Comparison of ENCODE assay signal across 8 cellular contexts in genomic region chr2:84904717-84905174, GRCh38. TPM values are rescaled to one million over a fixed set of nuclear protein-coding genes. Genes with fewer than 3 reads are reported as not detected.
DNase-seq lines count a peak whose midpoint lies in the region; ATAC-seq, FAIRE-seq and TF ChIP-seq lines count a peak whose summit lies in the region.

No MANE protein-coding gene starts in this region.

- intact Hi-C loops in activated CD4-positive, alpha-beta T cell treated with anti-CD3 and anti-CD28 coated beads, Interleukin-2, amount 10 ng/mL, durations not matched to agents 24 days and 14 days (cut with micrococcal nuclease) = loop anchor here (1.0 to 2.0 kb wide), 5 partner anchors 16 to 445 kb away; partner anchors contain the start of gene SUCLG1
- intact Hi-C loops in MCF 10A (cut with micrococcal nuclease) = no loop called here

- peak overlapping the region; percentile 91 for H3K4me3 Mint-ChIP-seq in activated CD4-positive, alpha-beta T cell treated with anti-CD3 and anti-CD28 coated beads, Interleukin-2, amount 10 ng/mL, durations not matched to agents 24 days and 14 days
- H3K4me3 Mint-ChIP-seq in MCF 10A (ENCODE audit: unreplicated experiment) = peak overlapping the region; percentile 85

- H3K27ac ChIP-seq in Peyer's patch (peak overlapping the region; percentile 95 to 99 (median 97)), small intestine (ENCODE audit: low read depth in 1 of 2, low read length in 1 of 2) (peak overlapping the region; percentile 92 to 98)

- POLR2A ChIA-PET in MCF 10A (lab: Yijun Ruan, JAX) = interaction anchor here (0.7 to 7.1 kb wide), 17 partner anchors 10 to 445 kb away, joined by 3 to 189 read pairs (median 7); partner anchors contain the start of genes KCMF1 and TRABD2A

- ATAC-seq in GM18502 (IDR thresholded peaks at IDR 0.05; ENCODE audit: poor library complexity, unreplicated experiment) = no peak

- TF ChIP-seq POLR2A in Peyer's patch (IDR thresholded peaks at IDR 0.05) = peak; percentile 23 to 26

- H3K4me1 ChIP-seq in Peyer's patch (peaks cover 0 to 5% (median 0%) of the 10 kb centered on the region in 4 donors), small intestine (ENCODE audit: control insufficient read depth in 2 of 2, insufficient read depth in 1 of 2, low read depth in 1 of 2, low read length in 1 of 2) (peaks cover 3 to 8% of the 10 kb centered on the region in 2 donors)

- H3K4me3 ChIP-seq in Peyer's patch = peak overlapping the region; percentile 77 to 95 (median 92)
- peak overlapping the region; percentile 74 to 88 for H3K4me3 ChIP-seq in small intestine (ENCODE audit: low read depth in 1 of 2, low read length in 2 of 2)

- WGBS in small intestine, 3 donors = 0 to 5% (median 1%) methylated on average over 18 to 21 of the region's 21 CpGs

- H3K27ac Mint-ChIP-seq in activated CD4-positive, alpha-beta T cell treated with anti-CD3 and anti-CD28 coated beads, Interleukin-2, amount 10 ng/mL, durations not matched to agents 24 days and 14 days = peak overlapping the region; percentile 90
- peak overlapping the region; percentile 83 for H3K27ac Mint-ChIP-seq in MCF 10A (ENCODE audit: low read depth, unreplicated experiment)

- no peaks in the 10 kb centered on the region for H3K9me3 ChIP-seq in Peyer's patch
- H3K9me3 ChIP-seq in small intestine (ENCODE audit: control insufficient read depth, low read depth) = no peaks in the 10 kb centered on the region

- H3K9me3 Mint-ChIP-seq in activated CD4-positive, alpha-beta T cell treated with anti-CD3 and anti-CD28 coated beads, Interleukin-2, amount 10 ng/mL, durations not matched to agents 24 days and 14 days = peaks cover 17% of the 10 kb centered on the region
- H3K9me3 Mint-ChIP-seq in MCF 10A (ENCODE audit: unreplicated experiment) = peaks cover 11% of the 10 kb centered on the region

- FAIRE-seq in small intestine (lab: Jason Lieb, UNC) = no peak

- H3K36me3 ChIP-seq in Peyer's patch (peaks cover 0 to 4% (median 0%) of the 10 kb centered on the region in 3 donors), small intestine (ENCODE audit: control insufficient read depth in 2 of 2, insufficient read depth in 2 of 2, low read length in 2 of 2) (no peaks in the 10 kb centered on the region)

- no peaks in the 10 kb centered on the region for H3K27me3 Mint-ChIP-seq in activated CD4-positive, alpha-beta T cell treated with anti-CD3 and anti-CD28 coated beads, Interleukin-2, amount 10 ng/mL, durations not matched to agents 24 days and 14 days
- H3K27me3 Mint-ChIP-seq in MCF 10A (ENCODE audit: insufficient read depth, unreplicated experiment) = no peaks in the 10 kb centered on the region

- peak; percentile 83 for DNase-seq in activated CD4-positive, alpha-beta T cell treated with anti-CD3 and anti-CD28 coated beads, Interleukin-2, amount 10 ng/mL, durations not matched to agents 24 days and 14 days
- DNase-seq in activated CD4-positive, alpha-beta T cell treated with anti-CD3 and anti-CD28 coated beads for 4 hours = no peak
- DNase-seq in Peyer's patch (peak; percentile 71 to 93 (median 82)), MCF 10A (ENCODE audit: unreplicated experiment) (peak; percentile 70), iris pigment epithelial cell (ENCODE audit: low read depth) (peak; percentile 74), small intestine (peak; percentile 83), DMS153 (lab: John Stamatoyannopoulos, UW) (no peak)

- no peak for TF ChIP-seq CTCF in Peyer's patch (IDR thresholded peaks at IDR 0.05)
- TF ChIP-seq CTCF in MCF 10A (IDR thresholded peaks at IDR 0.05; ENCODE audit: unreplicated experiment) = no peak

- peaks cover 62% of the 10 kb centered on the region for H3K4me1 Mint-ChIP-seq in activated CD4-positive, alpha-beta T cell treated with anti-CD3 and anti-CD28 coated beads, Interleukin-2, amount 10 ng/mL, durations not matched to agents 24 days and 14 days
- peaks cover 27% of the 10 kb centered on the region for H3K4me1 Mint-ChIP-seq in MCF 10A (ENCODE audit: insufficient read depth, unreplicated experiment)

- H3K27me3 ChIP-seq in Peyer's patch (no peaks in the 10 kb centered on the region), small intestine (ENCODE audit: control insufficient read depth in 2 of 2, insufficient read depth in 2 of 2, low read length in 2 of 2) (no peaks in the 10 kb centered on the region)

- no TSS peak for BruUV-seq in MCF 10A (replicated peaks; lab: Mats Ljungman, UMichigan)

- CTCF ChIA-PET in MCF 10A (lab: Yijun Ruan, JAX) = interaction anchor here (0.6 to 1.3 kb wide), 6 partner anchors 15 to 395 kb away, joined by 3 to 5 read pairs (median 4); no protein-coding TSS in a partner anchor

- H3K36me3 Mint-ChIP-seq in activated CD4-positive, alpha-beta T cell treated with anti-CD3 and anti-CD28 coated beads, Interleukin-2, amount 10 ng/mL, durations not matched to agents 24 days and 14 days (ENCODE audit: low read depth) = peaks cover 39% of the 10 kb centered on the region
- H3K36me3 Mint-ChIP-seq in MCF 10A (ENCODE audit: insufficient read depth, unreplicated experiment) = peaks cover 35% of the 10 kb centered on the region

RNA-seq across cellular contexts. Expression of gene TMSB10, which starts 0.7 kb away (rescaled TPM):
- total RNA-seq in activated CD4-positive, alpha-beta T cell treated with anti-CD3 and anti-CD28 coated beads, Interleukin-2, amount 10 ng/mL, durations not matched to agents 24 days and 14 days = 2,196 and 2,218 TPM in 2 replicates
- total RNA-seq in Peyer's patch = 1,000 to 10,000 TPM; 3,771 to 5,073 (median 4,495) TPM
- total RNA-seq in MCF 10A (2022) = 3,313 and 3,349 TPM in 2 replicates
- 1,000 to 10,000 TPM; 2,319 to 3,566 (median 2,983) TPM for polyA plus RNA-seq in small intestine

RNA-seq across cellular contexts. Expression of gene TRABD2A, which starts 23.9 kb away (rescaled TPM):
- total RNA-seq in activated CD4-positive, alpha-beta T cell treated with anti-CD3 and anti-CD28 coated beads, Interleukin-2, amount 10 ng/mL, durations not matched to agents 24 days and 14 days = 56.3 and 59.6 TPM in 2 replicates
- total RNA-seq in Peyer's patch (10 to 100 TPM; 32.2 to 85.4 (median 55.0) TPM), MCF 10A (2022) (17.3 and 20.0 TPM in 2 replicates)
- polyA plus RNA-seq in small intestine = 10 to 100 TPM in 1 of 3 donors, 1 to 10 TPM in 2; 2.0 to 25.6 (median 2.7) TPM

Comparison
In these comparisons a context has a peak if more than half of its experiments do, and no peak if none do; other contexts are left out.
1. DNase-seq: peak in activated CD4-positive, alpha-beta T cell treated with anti-CD3 and anti-CD28 coated beads, Interleukin-2, amount 10 ng/mL, durations not matched to agents 24 days and 14 days (single experiment), Peyer's patch (3 of 3), MCF 10A (single experiment), iris pigment epithelial cell (single experiment) and small intestine (single experiment); none in activated CD4-positive, alpha-beta T cell treated with anti-CD3 and anti-CD28 coated beads for 4 hours (0 of 2) and DMS153 (single experiment).